In the genomic region with DNA sequence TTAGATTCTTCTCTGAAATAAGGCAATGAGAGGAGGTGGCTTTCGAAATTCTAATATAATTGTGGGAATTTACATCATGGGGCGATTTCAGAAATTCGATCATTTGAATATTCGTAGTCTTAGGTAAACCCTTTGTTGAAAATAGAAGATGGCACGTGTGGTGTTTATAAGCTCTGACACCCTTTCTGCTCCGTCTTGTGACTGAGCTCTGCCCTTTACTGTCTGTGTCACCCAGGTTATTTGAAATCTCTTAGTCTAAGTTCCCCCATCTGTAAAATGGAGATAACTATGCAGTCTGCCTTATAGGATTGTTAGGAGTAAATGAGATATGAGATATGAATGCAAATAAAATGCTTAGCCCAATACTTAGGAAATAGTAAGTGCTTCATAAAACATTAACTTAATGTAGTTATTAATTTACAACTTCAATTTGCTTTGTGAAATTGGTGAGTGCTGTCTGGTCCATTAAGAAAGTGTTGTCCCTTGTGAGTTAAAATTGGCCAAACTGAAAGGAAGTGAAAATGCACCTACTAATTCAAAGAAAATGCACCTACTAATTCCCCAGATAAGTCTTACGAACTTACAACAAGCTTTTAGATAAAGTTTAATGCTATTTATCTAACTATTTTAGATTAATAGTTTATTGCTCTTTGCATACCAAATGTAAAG, we compare ENCODE assay signal across 8 cellular contexts. TPM values are rescaled to one million over a fixed set of nuclear protein-coding genes. Genes with fewer than 3 reads are reported as not detected.
DNase-seq lines count a peak whose midpoint lies in the region; ATAC-seq, FAIRE-seq and TF ChIP-seq lines count a peak whose summit lies in the region.

No MANE protein-coding gene starts in this region.

- H3K4me1 ChIP-seq in Loucy (ENCODE audit: insufficient read depth, low read length, poor library complexity, severe bottlenecking) (peaks cover 41% of the 10 kb centered on the region), H1 (replicated peaks in 1 of 4; ENCODE audit: control insufficient read depth in 3 of 4, insufficient read depth in 4 of 4, low read length in 3 of 4) (peaks cover 0 to 8% (median 2%) of the 10 kb centered on the region in 4 experiments; a peak in 5 of 7 replicates), psoas muscle (peaks cover 4% of the 10 kb centered on the region), thyroid gland (peaks cover 0 to 14% of the 10 kb centered on the region in 2 donors)

- H4K20me1 ChIP-seq in Loucy (ENCODE audit: insufficient read depth, low read length, poor library complexity, severe bottlenecking) (no peaks in the 10 kb centered on the region), H1 (replicated peaks in 1 of 2; ENCODE audit: control insufficient read depth in 1 of 2, insufficient read depth in 2 of 2, low read length in 2 of 2) (peaks cover 0 to 3% of the 10 kb centered on the region in 2 experiments)

- no peak overlapping the region for H2BK120ac ChIP-seq in H1 (replicated peaks; ENCODE audit: low read depth, low read length)

- H3K27ac ChIP-seq in H1 (ENCODE audit: low read depth, low read length) (no peak overlapping the region), psoas muscle (no peak overlapping the region), thyroid gland (no peak overlapping the region)

- POLR2A ChIA-PET in H1 (lab: Charles Lee; ENCODE audit: partially characterized antibody) = interaction anchor here (0.8 to 2.2 kb wide), 6 partner anchors 10 to 396 kb away, joined by 3 to 11 read pairs (median 4); a partner anchor contains a TSS

- H3K23ac ChIP-seq in H1 (ENCODE audit: insufficient read length) = no peak overlapping the region

- WGBS in H1 (ENCODE audit: extremely low coverage in 1 of 2, insufficient coverage in 1 of 2, insufficient read length in 1 of 2, insufficient replicate concordance in 2 of 2, low coverage in 1 of 2, low lambda C conversion rate in 2 of 2, missing lambda C conversion rate in 1 of 2), 2 experiments = 34% methylated on average over 7 of the region's 7 CpGs; no CpG with 5 or more reads in 1 of the 2 experiments
- WGBS in psoas muscle, 3 donors = 72 to 79% (median 79%) methylated on average over 7 of the region's 7 CpGs
- WGBS in thyroid gland, 2 donors = 80 to 83% methylated on average over 7 of the region's 7 CpGs

- H2BK15ac ChIP-seq in H1 (ENCODE audit: low read length) = no peak overlapping the region

- CTCF ChIA-PET in H1 (lab: Charles Lee; ENCODE audit: partially characterized antibody) = interaction anchor here (0.8 to 1.3 kb wide), 2 partner anchors 11 to 28 kb away, joined by 4 to 5 read pairs; no protein-coding TSS in a partner anchor

- H3K79me1 ChIP-seq in H1 (ENCODE audit: low read depth, low read length) = peaks cover 3% of the 10 kb centered on the region; the same call in 1 of the 2 replicates

- no peak overlapping the region for H3K14ac ChIP-seq in H1 (ENCODE audit: insufficient read length)

- H3K4me2 ChIP-seq in Loucy (ENCODE audit: low read depth, low read length, poor library complexity, severe bottlenecking) (peak overlapping the region; percentile 77), H1 (ENCODE audit: insufficient read depth in 1 of 2, low read depth in 2 of 2, low read length in 2 of 2) (peak overlapping the region; percentile 70 to 88)

- H3K4me3 ChIP-seq in Loucy (ENCODE audit: low read length, poor library complexity, severe bottlenecking) (peak overlapping the region; percentile 80), H1 (ENCODE audit: extremely low read depth in 1 of 4, insufficient read depth in 2 of 4, low read depth in 3 of 4, low read length in 4 of 4) (peak overlapping the region; percentile 68 to 80 (median 71); a peak in 7 of 8 replicates), psoas muscle (peak overlapping the region; percentile 73), thyroid gland (replicated peaks in 1 of 3) (no peak overlapping the region)

- no peaks in the 10 kb centered on the region for H3K9me3 ChIP-seq in Loucy (ENCODE audit: insufficient read depth, low read depth, low read length)
- no peaks in the 10 kb centered on the region for H3K9me3 ChIP-seq in H1 (ENCODE audit: insufficient read depth in 2 of 2, low read depth in 1 of 2, low read length in 1 of 2)
- H3K9me3 ChIP-seq in psoas muscle = no peaks in the 10 kb centered on the region
- H3K9me3 ChIP-seq in thyroid gland = no peaks in the 10 kb centered on the region

- H2AK5ac ChIP-seq in H1 (ENCODE audit: low read depth, low read length) = no peak overlapping the region

- TF ChIP-seq CTCF in Loucy (conservative IDR thresholded peaks at IDR 0.05; ENCODE audit: low read length) (no peak), H1 (IDR thresholded peaks at IDR 0.05; ENCODE audit: control extremely low read depth in 1 of 3, insufficient read depth in 1 of 3, low read depth in 1 of 3, low read length in 3 of 3) (no peak), psoas muscle (IDR thresholded peaks at IDR 0.05) (no peak), thyroid gland (IDR thresholded peaks at IDR 0.05) (no peak)

- TF ChIP-seq POLR2A in H1 (IDR thresholded peaks at IDR 0.05; ENCODE audit: control extremely low read depth in 1 of 2, low read depth in 2 of 2, low read length in 2 of 2) = no peak
- TF ChIP-seq POLR2A in thyroid gland (IDR thresholded peaks at IDR 0.05) = no peak

- no peak overlapping the region for H4K8ac ChIP-seq in H1 (ENCODE audit: extremely low read depth, insufficient read depth, low read length)

- peak overlapping the region; percentile 96 for H2AFZ ChIP-seq in Loucy (ENCODE audit: low read length)
- no peak overlapping the region for H2AFZ ChIP-seq in H1 (ENCODE audit: low read length)

- H2BK5ac ChIP-seq in H1 (ENCODE audit: low read depth, low read length) = no peak overlapping the region

- TF ChIP-seq EP300 in H1 (IDR thresholded peaks at IDR 0.05; ENCODE audit: borderline replicate concordance in 1 of 2, low read depth in 2 of 2, low read length in 2 of 2) = no peak

- no peak overlapping the region for H3K4ac ChIP-seq in H1 (replicated peaks; ENCODE audit: insufficient read length, low read depth, low read length)

- H3K23me2 ChIP-seq in H1 (ENCODE audit: low read depth, low read length) = peaks cover 12% of the 10 kb centered on the region

- no peaks in the 10 kb centered on the region for H3K36me3 ChIP-seq in Loucy (ENCODE audit: insufficient read depth, low read length)
- no peaks in the 10 kb centered on the region for H3K36me3 ChIP-seq in H1 (ENCODE audit: control insufficient read depth in 2 of 4, insufficient read depth in 4 of 4, low read length in 3 of 4)
- H3K36me3 ChIP-seq in psoas muscle (ENCODE audit: insufficient read depth in 1 of 2, low read depth in 1 of 2) = no peaks in the 10 kb centered on the region
- no peaks in the 10 kb centered on the region for H3K36me3 ChIP-seq in thyroid gland

- H3K79me2 ChIP-seq in Loucy (ENCODE audit: insufficient read depth, low read length) = peaks cover 23% of the 10 kb centered on the region
- peaks cover 0 to 36% of the 10 kb centered on the region in 2 experiments; a peak in 2 of 4 replicates for H3K79me2 ChIP-seq in H1 (ENCODE audit: control insufficient read depth in 1 of 2, insufficient read depth in 2 of 2, low read length in 2 of 2)

- intact Hi-C loops in psoas muscle (cut with DNase I) = no loop called here
- intact Hi-C loops in thyroid gland (cut with DNase I) = no loop called here

- no peak overlapping the region for H4K5ac ChIP-seq in H1 (ENCODE audit: insufficient read length, low read depth, low read length)

- H3K18ac ChIP-seq in H1 (ENCODE audit: extremely low read depth, low read length) = no peak overlapping the region

- no peaks in the 10 kb centered on the region for H3K27me3 ChIP-seq in Loucy (ENCODE audit: insufficient read depth, low read length, poor library complexity, severe bottlenecking)
- peaks cover 3 to 14% (median 7%) of the 10 kb centered on the region in 4 experiments for H3K27me3 ChIP-seq in H1 (replicated peaks in 1 of 4; ENCODE audit: control insufficient read depth in 3 of 4, extremely low read depth in 1 of 4, insufficient read depth in 3 of 4, low read length in 3 of 4)
- H3K27me3 ChIP-seq in psoas muscle (ENCODE audit: insufficient read depth in 3 of 3, low read length in 2 of 3) = peaks cover 0 to 50% (median 14%) of the 10 kb centered on the region in 3 donors
- H3K27me3 ChIP-seq in thyroid gland = no peaks in the 10 kb centered on the region

- DNase-seq in NCI-H146 (lab: John Stamatoyannopoulos, UW) (peak; percentile 9), NCI-H146 treated with DMSO at 0.1 percent for 48 hours (lab: John Stamatoyannopoulos, UW; ENCODE audit: unreplicated experiment) (no peak), H1 (ENCODE audit: low read depth in 1 of 2, low spot score in 2 of 2) (no peak), psoas muscle (no peak), SKM-1 treated with dmso at 0.1 percent for 144 hours (lab: John Stamatoyannopoulos, UW; ENCODE audit: unreplicated experiment) (no peak), thyroid gland (no peak), UCSD-AML1 (lab: John Stamatoyannopoulos, UW; ENCODE audit: unreplicated experiment) (no peak)

- no peaks in the 10 kb centered on the region; the same call in 1 of the 2 replicates for H3F3A ChIP-seq in Loucy (ENCODE audit: low read depth)

- no peak overlapping the region for H2BK12ac ChIP-seq in H1 (ENCODE audit: low read depth, low read length)

- H4K91ac ChIP-seq in H1 (replicated peaks; ENCODE audit: insufficient read length, low read length) = no peak overlapping the region

- TF ChIP-seq RAD21 in H1 (IDR thresholded peaks at IDR 0.05 in 1 of 2, conservative IDR thresholded peaks at IDR 0.05 in 1 of 2; ENCODE audit: low read depth in 2 of 2, low read length in 2 of 2) = no peak

- FAIRE-seq in H1 (lab: Jason Lieb, UNC) = no peak

- H2BK20ac ChIP-seq in H1 (ENCODE audit: low read length) = no peak overlapping the region

- no peaks in the 10 kb centered on the region for H3K9me2 ChIP-seq in Loucy (replicated peaks; ENCODE audit: low read depth, low read length)

- no peak overlapping the region for H3K56ac ChIP-seq in H1 (replicated peaks; ENCODE audit: insufficient read length, low read depth, low read length)

- H3K9ac ChIP-seq in Loucy (ENCODE audit: low read depth, low read length, poor library complexity, severe bottlenecking) = peak overlapping the region; percentile 70
- peak overlapping the region in 2 of 4 experiments; percentile 56 to 77; a peak in 2 of 7 replicates for H3K9ac ChIP-seq in H1 (replicated peaks in 1 of 4; ENCODE audit: extremely low read depth in 1 of 4, low read depth in 3 of 4, low read length in 3 of 4)

- ATAC-seq in psoas muscle = no peak

RNA-seq across cellular contexts. Expression of a gene that starts 1.6 kb away (rescaled TPM):
- 20.6 and 22.8 TPM in 2 replicates for total RNA-seq in H1 (2021; fragmentation: NEBNext Ultra II Directional; extraction: Animal tissue kit (Norgen Biotek cat#: 25700))
- polyA plus RNA-seq in H1 (2011; rRNA removed) (1.8 and 3.2 TPM in 2 replicates), psoas muscle (under 1 TPM; 0.04 to 0.31 (median 0.08) TPM)
- polyA plus RNA-seq in H1 (2011; cell fraction: cytosol; rRNA removed) = 3.4 TPM
- 3.8 TPM for polyA plus RNA-seq in H1 (2011; cell fraction: nucleus; rRNA removed)
- 7.4 to 11.0 TPM (median 9.1 TPM) in 4 replicates for polyA plus RNA-seq in H1 (2012, experiment 1 of 2)
- polyA plus RNA-seq in H1 (2012, experiment 2 of 2) = 0.96 TPM
- polyA plus RNA-seq in H1 (2013, experiment 1 of 2) = 9.2 TPM
- 8.0 TPM for polyA plus RNA-seq in H1 (2013, experiment 2 of 2)
- polyA minus RNA-seq in H1 (2011; rRNA and poly(A)+ RNA removed) = 9.8 and 13.0 TPM in 2 replicates
- 6.4 TPM for polyA minus RNA-seq in H1 (2011; cell fraction: cytosol; rRNA and poly(A)+ RNA removed)
- 20.3 TPM for polyA minus RNA-seq in H1 (2011; cell fraction: nucleus; rRNA and poly(A)+ RNA removed)
- total RNA-seq in psoas muscle (under 1 TPM; 0.13 to 0.79 (median 0.31) TPM), thyroid gland (1 to 10 TPM in 1 of 4 donors, under 1 TPM in 3; 0.63 to 3.2 (median 0.68) TPM)

Comparison
In these comparisons a context has a peak if more than half of its experiments do, and no peak if none do; other contexts are left out.
1. H3K4me3 ChIP-seq: peak in Loucy (single experiment), H1 (4 of 4) and psoas muscle (single experiment); none in thyroid gland (0 of 3).